In genomic region chr4:80202784-80203553, GRCh38 we compare ENCODE assay signal across 8 cellular contexts. TPM values are rescaled to one million over a fixed set of nuclear protein-coding genes. Genes with fewer than 3 reads are reported as not detected.
DNase-seq lines count a peak whose midpoint lies in the region; ATAC-seq, FAIRE-seq and TF ChIP-seq lines count a peak whose summit lies in the region.

No MANE protein-coding gene starts in this region.

- no peak for TF ChIP-seq RAD21 in A549 (conservative IDR thresholded peaks at IDR 0.05 in 1 of 2, IDR thresholded peaks at IDR 0.05 in 1 of 2)

- in situ Hi-C loops in astrocyte of the cerebellum (cut with HindIII; ENCODE audit: low sequenced_read_pairs): no loop called here

- H3K4me2 ChIP-seq in A549: peak overlapping the region; percentile 84

- DNase-seq in A549 (ENCODE audit: low read depth in 1 of 2, low spot score in 1 of 2) (peak in 1 of 2 experiments; percentile 10), SKM-1 (lab: John Stamatoyannopoulos, UW; ENCODE audit: unreplicated experiment) (peak; percentile 42), astrocyte of the cerebellum (ENCODE audit: low read depth) (no peak), iPS-NIHi11 (ENCODE audit: low spot score) (peak; percentile 48), NCI-H446 (lab: John Stamatoyannopoulos, UW) (no peak)
- peak; percentile 34 to 49 for DNase-seq in stimulated activated CD4-positive, alpha-beta T cell treated with anti-CD3 and anti-CD28 coated beads, Interleukin-4, amount 100 ng/mL, for 4 hours

- ATAC-seq in A549 (peak; percentile 61 to 67), GM18870 (IDR thresholded peaks at IDR 0.05; ENCODE audit: unreplicated experiment) (peak; percentile 37), HG03095 (IDR thresholded peaks at IDR 0.05; ENCODE audit: unreplicated experiment) (peak; percentile 45)

- no peak for TF ChIP-seq CTCF in A549 (IDR thresholded peaks at IDR 0.05)
- no peak for TF ChIP-seq CTCF in astrocyte of the cerebellum (IDR thresholded peaks at IDR 0.05; ENCODE audit: low read depth, low read length, missing control alignments)

- no peaks in the 10 kb centered on the region; the same call in 2 of the 3 replicates for H3K4me1 ChIP-seq in A549

- H3K27ac ChIP-seq in A549: peak overlapping the region; percentile 50 to 86; a peak in 5 of 6 replicates

- CTCF ChIA-PET in A549 (lab: Yijun Ruan, JAX): interaction anchor here (0.8 to 2.3 kb wide), 12 partner anchors 10 to 134 kb away, joined by 3 to 22 read pairs (median 4); no protein-coding TSS in a partner anchor

- POLR2A ChIA-PET in A549 (lab: Yijun Ruan, JAX): no interaction called here

- FAIRE-seq in A549 (lab: Jason Lieb, UNC): no peak

- TF ChIP-seq EP300 in A549 (IDR thresholded peaks at IDR 0.05): no peak

- no peaks in the 10 kb centered on the region for H3K9me3 ChIP-seq in A549

- H3K4me3 ChIP-seq in A549 (peak overlapping the region; percentile 48), astrocyte of the cerebellum (ENCODE audit: low read depth, low read length) (peak overlapping the region; percentile 50)

- TF ChIP-seq POLR2A in A549 (IDR thresholded peaks at IDR 0.05; ENCODE audit: low read length): no peak

- 41% methylated on average over 8 of the region's 81 CpGs for WGBS in A549 (ENCODE audit: missing lambda C conversion rate)

TF ChIP-seq in A549, 52 proteins besides CTCF, POLR2A, EP300 and RAD21:
- no peak for TF ChIP-seq RCOR1 (IDR thresholded peaks at IDR 0.05; ENCODE audit: low read depth, low read length)
- TF ChIP-seq EHF (CRISPR knock-in tag; IDR thresholded peaks at IDR 0.05): no peak
- no peak for TF ChIP-seq E2F6 (IDR thresholded peaks at IDR 0.05; ENCODE audit: borderline replicate concordance, low read depth)
- TF ChIP-seq NPAS2 (CRISPR knock-in tag; IDR thresholded peaks at IDR 0.05; ENCODE audit: borderline replicate concordance): no peak
- TF ChIP-seq NFE2L2 (conservative IDR thresholded peaks at IDR 0.05; ENCODE audit: low read length): no peak
- TF ChIP-seq ZC3H11A (IDR thresholded peaks at IDR 0.05): no peak
- TF ChIP-seq CEBPB (IDR thresholded peaks at IDR 0.05): no peak
- no peak for TF ChIP-seq ZFP36 (IDR thresholded peaks at IDR 0.05; ENCODE audit: borderline replicate concordance, partially characterized antibody)
- TF ChIP-seq RARB (CRISPR knock-in tag; IDR thresholded peaks at IDR 0.05): no peak
- no peak for TF ChIP-seq PBX3 (IDR thresholded peaks at IDR 0.05)
- no peak for TF ChIP-seq ZSCAN20 (CRISPR knock-in tag; IDR thresholded peaks at IDR 0.05)
- TF ChIP-seq, protein P1, sequence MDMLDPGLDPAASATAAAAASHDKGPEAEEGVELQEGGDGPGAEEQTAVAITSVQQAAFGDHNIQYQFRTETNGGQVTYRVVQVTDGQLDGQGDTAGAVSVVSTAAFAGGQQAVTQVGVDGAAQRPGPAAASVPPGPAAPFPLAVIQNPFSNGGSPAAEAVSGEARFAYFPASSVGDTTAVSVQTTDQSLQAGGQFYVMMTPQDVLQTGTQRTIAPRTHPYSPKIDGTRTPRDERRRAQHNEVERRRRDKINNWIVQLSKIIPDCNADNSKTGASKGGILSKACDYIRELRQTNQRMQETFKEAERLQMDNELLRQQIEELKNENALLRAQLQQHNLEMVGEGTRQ (IDR thresholded peaks at IDR 0.05): no peak
- no peak for TF ChIP-seq MYC (IDR thresholded peaks at IDR 0.05; ENCODE audit: borderline replicate concordance, low read length)
- TF ChIP-seq POLR2AphosphoS2 (conservative IDR thresholded peaks at IDR 0.05; ENCODE audit: low read length): no peak
- TF ChIP-seq SREBF2 (IDR thresholded peaks at IDR 0.05): no peak
- no peak for TF ChIP-seq ESRRA (IDR thresholded peaks at IDR 0.05; ENCODE audit: borderline replicate concordance, low read length)
- TF ChIP-seq HOXB13 (CRISPR knock-in tag; IDR thresholded peaks at IDR 0.05; ENCODE audit: low read depth): no peak
- TF ChIP-seq KDM1A (IDR thresholded peaks at IDR 0.05; ENCODE audit: low read depth): no peak
- TF ChIP-seq PHF8 (IDR thresholded peaks at IDR 0.05; ENCODE audit: borderline replicate concordance, low read depth): no peak
- TF ChIP-seq MAFK (IDR thresholded peaks at IDR 0.05; ENCODE audit: partially characterized antibody): no peak

RNA-seq across cellular contexts. Expression of gene PRDM8, which starts 5.7 kb away (rescaled TPM):
- 0.08 and 0.14 TPM in 2 replicates for polyA plus RNA-seq in A549 (2011; rRNA removed)
- 0.03 and 0.04 TPM in 2 replicates for polyA plus RNA-seq in A549 (2012; cell fraction: cytosol; rRNA removed)
- 0.06 and 0.28 TPM in 2 replicates for polyA plus RNA-seq in A549 (2012; cell fraction: nucleus; rRNA removed)
- polyA plus RNA-seq in A549 (2017; fragmentation: RNase III; extraction: RNeasy Plus Mini Kit Qiagen cat#74134 plus additional on column Dnase treatment): 0.10 to 0.22 TPM (median 0.11 TPM) in 3 replicates
- polyA minus RNA-seq in A549 (2011; rRNA and poly(A)+ RNA removed): not detected in 2 replicates

Comparison
In these comparisons a context has a peak if more than half of its experiments do, and no peak if none do; other contexts are left out.
1. DNase-seq: peak in SKM-1 (single experiment), iPS-NIHi11 (single experiment) and stimulated activated CD4-positive, alpha-beta T cell treated with anti-CD3 and anti-CD28 coated beads, Interleukin-4, amount 100 ng/mL, for 4 hours (2 of 2); none in astrocyte of the cerebellum (single experiment) and NCI-H446 (0 of 2).
2. Peak in every context shown above with its lines, with median percentiles within 50 percentile points of each other: ATAC-seq.